ENCODE assay signal across 32 cellular contexts in the genomic region with DNA sequence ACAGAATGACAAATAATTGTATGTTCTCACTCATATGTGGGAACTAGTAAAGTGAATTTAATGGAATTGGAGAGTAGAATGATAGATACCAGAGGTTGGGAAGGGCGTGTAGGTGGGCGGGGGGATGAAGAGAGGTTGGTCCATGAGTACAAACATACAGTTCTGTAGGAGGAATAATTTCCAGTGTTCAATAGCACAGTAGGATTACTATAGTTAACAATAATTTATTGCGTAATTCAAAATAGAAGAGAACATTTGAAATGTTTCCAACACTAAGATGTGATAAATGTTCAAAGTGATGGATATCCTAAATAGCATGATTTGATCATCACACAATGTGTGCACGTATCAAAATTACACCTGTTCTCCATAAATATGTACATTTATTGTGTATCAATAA.
"Had no signal": no experiment of that assay in that cellular context is flagged by ENCODE, and none has a peak within 500 bp of the region (broad histone marks: within the 10 kb centered on the region; RNA-seq: fewer than 3 reads in every experiment).

No MANE protein-coding gene starts in this region.

- H3K4me1 ChIP-seq: adrenal gland, ascending aorta, body of pancreas, breast epithelium had no signal

- H3K27me3 ChIP-seq: ascending aorta, body of pancreas, brain microvascular endothelial cell, cardiac muscle cell had no signal

- H3K36me3 ChIP-seq: adrenal gland, ascending aorta, brain microvascular endothelial cell, breast epithelium, cardiac muscle cell had no signal

- ATAC-seq: activated naive CD4-positive, alpha-beta T cell treated with anti-CD3 and anti-CD28 coated beads, Interleukin-2, amount 50 U/mL, for 72 hours; activated naive CD8-positive, alpha-beta T cell treated with anti-CD3 and anti-CD28 coated beads, Interleukin-2, amount 50 U/mL, for 24 hours; activated T-cell treated with anti-CD3 and anti-CD28 coated beads, Interleukin-2, amount 50 U/mL, for 4 hours; activated T-cell treated with anti-CD3 and anti-CD28 coated beads, Interleukin-2, amount 50 U/mL, for 72 hours; activated T-helper 17 cell treated with anti-CD3 and anti-CD28 coated beads, Interleukin-2, amount 50 U/mL, for 72 hours; body of pancreas had no signal

- H3K4me3 ChIP-seq: adrenal gland, ascending aorta, body of pancreas, breast epithelium, cardiac muscle cell had no signal

- H3K27ac ChIP-seq: adrenal gland, ascending aorta, body of pancreas, brain microvascular endothelial cell, breast epithelium, cardiac muscle cell had no signal

- DNase-seq: activated effector memory CD4-positive, alpha-beta T cell treated with anti-CD3 and anti-CD28 coated beads, Interleukin-2, amount 50 U/mL, for 16 hours; activated effector memory CD4-positive, alpha-beta T cell treated with Interleukin-2 at 50 U/mL for 16 hours; activated gamma-delta T cell; activated gamma-delta T cell treated with Interleukin-2 at 50 U/mL for 16 hours; activated naive CD4-positive, alpha-beta T cell; activated naive CD4-positive, alpha-beta T cell treated with anti-CD3 and anti-CD28 coated beads for 36 hours; activated naive CD4-positive, alpha-beta T cell treated with anti-CD3 and anti-CD28 coated beads, Interleukin-2, amount 10 ng/mL, durations not matched to agents 7 days and 5 days; activated naive CD4-positive, alpha-beta T cell treated with anti-CD3 and anti-CD28 coated beads, Interleukin-2, amount 50 U/mL, for 16 hours; activated naive CD4-positive, alpha-beta T cell treated with Interleukin-2 at 50 U/mL for 16 hours; activated naive CD8-positive, alpha-beta T cell treated with anti-CD3 and anti-CD28 coated beads for 36 hours; activated naive CD8-positive, alpha-beta T cell treated with anti-CD3 and anti-CD28 coated beads, Interleukin-2, amount 10 ng/mL, durations not matched to agents 7 days and 5 days; activated naive CD8-positive, alpha-beta T cell treated with anti-CD3 and anti-CD28 coated beads, Interleukin-2, amount 50 U/mL, for 24 hours; activated T-cell treated with anti-CD3 and anti-CD28 coated beads, Interleukin-2, amount 50 U/mL, for 24 hours; activated T-cell treated with anti-CD3 and anti-CD28 coated beads, Interleukin-2, amount 50 U/mL, for 4 hours; activated T-cell treated with anti-CD3 and anti-CD28 coated beads, Interleukin-2, amount 50 U/mL, for 48 hours; activated T-cell treated with anti-CD3 and anti-CD28 coated beads, Interleukin-2, amount 50 U/mL, for 72 hours; adrenal gland; amniotic stem cell; amygdala; anterior cingulate cortex; aorta; body of pancreas; brain microvascular endothelial cell; caudate nucleus; central memory CD4-positive, alpha-beta T cell; cerebellar nuclear complex had no signal

- FAIRE-seq: bronchial epithelial cell had no signal

- H3K9me3 ChIP-seq: adrenal gland, ascending aorta, body of pancreas had no signal
